Comparison of ENCODE assay signal across 2 cellular contexts in genomic region chr4:531721-532565, GRCh38.
A peak's percentile ranks its signal among the peaks of the same experiment; 100 is the strongest.
TF ChIP-seq lines count a peak whose summit lies in the region.

No MANE protein-coding gene starts in this region.

TF ChIP-seq in IMR-90, 13 proteins besides CTCF, POLR2A, EP300 and RAD21:
- no peak for TF ChIP-seq SMC3 (IDR thresholded peaks at IDR 0.05; ENCODE audit: low read depth, low read length)
- TF ChIP-seq MAZ (IDR thresholded peaks at IDR 0.05; ENCODE audit: borderline replicate concordance, low read depth, low read length): no peak
- TF ChIP-seq RFX5 (IDR thresholded peaks at IDR 0.05; ENCODE audit: low read depth, low read length): no peak
- TF ChIP-seq FOS (IDR thresholded peaks at IDR 0.05; ENCODE audit: low read depth, low read length): no peak
- TF ChIP-seq CHD1 (IDR thresholded peaks at IDR 0.05; ENCODE audit: low read depth, low read length): no peak
- TF ChIP-seq BHLHE40 (IDR thresholded peaks at IDR 0.05; ENCODE audit: low read depth, low read length): no peak
- TF ChIP-seq ELK1 (IDR thresholded peaks at IDR 0.05; ENCODE audit: borderline replicate concordance, low read depth, low read length): no peak
- TF ChIP-seq USF2 (IDR thresholded peaks at IDR 0.05; ENCODE audit: low read depth, low read length): no peak

TF ChIP-seq in K562, 482 proteins besides CTCF, POLR2A, EP300 and RAD21:
- TF ChIP-seq, protein P1, sequence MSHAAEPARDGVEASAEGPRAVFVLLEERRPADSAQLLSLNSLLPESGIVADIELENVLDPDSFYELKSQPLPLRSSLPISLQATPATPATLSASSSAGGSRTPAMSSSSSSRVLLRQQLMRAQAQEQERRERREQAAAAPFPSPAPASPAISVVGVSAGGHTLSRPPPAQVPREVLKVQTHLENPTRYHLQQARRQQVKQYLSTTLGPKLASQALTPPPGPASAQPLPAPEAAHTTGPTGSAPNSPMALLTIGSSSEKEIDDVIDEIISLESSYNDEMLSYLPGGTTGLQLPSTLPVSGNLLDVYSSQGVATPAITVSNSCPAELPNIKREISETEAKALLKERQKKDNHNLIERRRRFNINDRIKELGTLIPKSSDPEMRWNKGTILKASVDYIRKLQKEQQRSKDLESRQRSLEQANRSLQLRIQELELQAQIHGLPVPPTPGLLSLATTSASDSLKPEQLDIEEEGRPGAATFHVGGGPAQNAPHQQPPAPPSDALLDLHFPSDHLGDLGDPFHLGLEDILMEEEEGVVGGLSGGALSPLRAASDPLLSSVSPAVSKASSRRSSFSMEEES (CRISPR knock-in tag; IDR thresholded peaks at IDR 0.05): peak; percentile 22; the same call in 1 of the 2 replicates
- TF ChIP-seq, protein P2, sequence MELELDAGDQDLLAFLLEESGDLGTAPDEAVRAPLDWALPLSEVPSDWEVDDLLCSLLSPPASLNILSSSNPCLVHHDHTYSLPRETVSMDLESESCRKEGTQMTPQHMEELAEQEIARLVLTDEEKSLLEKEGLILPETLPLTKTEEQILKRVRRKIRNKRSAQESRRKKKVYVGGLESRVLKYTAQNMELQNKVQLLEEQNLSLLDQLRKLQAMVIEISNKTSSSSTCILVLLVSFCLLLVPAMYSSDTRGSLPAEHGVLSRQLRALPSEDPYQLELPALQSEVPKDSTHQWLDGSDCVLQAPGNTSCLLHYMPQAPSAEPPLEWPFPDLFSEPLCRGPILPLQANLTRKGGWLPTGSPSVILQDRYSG (tag; conservative IDR thresholded peaks at IDR 0.05; ENCODE audit: low read depth): no peak
- no peak for TF ChIP-seq MXI1 (IDR thresholded peaks at IDR 0.05; ENCODE audit: low read depth, low read length)
